Comparison of ENCODE assay signal across 8 cellular contexts in the genomic region with DNA sequence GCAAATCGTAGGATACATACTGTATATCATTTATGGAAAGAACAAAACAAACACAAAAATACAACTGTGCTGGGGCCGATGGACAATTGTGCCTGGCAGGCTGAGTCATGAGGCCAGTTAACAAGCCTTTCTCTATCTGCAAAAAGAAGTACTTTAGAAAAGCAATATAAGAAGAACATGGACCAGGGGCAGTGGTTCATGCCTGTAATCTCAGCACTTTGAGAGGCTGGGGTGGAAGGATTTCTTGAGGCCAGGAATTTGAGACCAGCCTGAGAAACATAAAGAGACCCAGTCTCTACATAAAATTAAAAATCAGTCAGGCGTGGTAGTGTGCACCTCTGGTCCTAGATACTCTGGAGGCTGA. TPM values are rescaled to one million over a fixed set of nuclear protein-coding genes. Genes with fewer than 3 reads are reported as not detected.
DNase-seq lines count a peak whose midpoint lies in the region; ATAC-seq lines count a peak whose summit lies in the region.

No MANE protein-coding gene starts in this region.

- no peaks in the 10 kb centered on the region for H3K9me3 Mint-ChIP-seq in activated T-cell treated with anti-CD3 and anti-CD28 coated beads, Interleukin-2, amount 50 U/mL, for 4 hours
- no peaks in the 10 kb centered on the region for H3K9me3 Mint-ChIP-seq in activated T-helper 17 cell treated with anti-CD3 and anti-CD28 coated beads, Interleukin-2, amount 50 U/mL, for 72 hours

- H3K4me1 Mint-ChIP-seq in activated T-cell treated with anti-CD3 and anti-CD28 coated beads, Interleukin-2, amount 50 U/mL, for 4 hours (ENCODE audit: low read depth), result peaks cover 66% of the 10 kb centered on the region
- H3K4me1 Mint-ChIP-seq in activated T-helper 17 cell treated with anti-CD3 and anti-CD28 coated beads, Interleukin-2, amount 50 U/mL, for 72 hours, result peaks cover 29% of the 10 kb centered on the region

- intact Hi-C loops in left colon (cut with DNase I, micrococcal nuclease), result no loop called here

- ATAC-seq in activated T-cell treated with anti-CD3 and anti-CD28 coated beads, Interleukin-2, amount 50 U/mL, for 4 hours, result no peak
- ATAC-seq in activated T-helper 17 cell treated with anti-CD3 and anti-CD28 coated beads, Interleukin-2, amount 50 U/mL, for 72 hours (replicated peaks), result no peak
- ATAC-seq in left colon, result peak; percentile 49
- ATAC-seq in GM19351 (IDR thresholded peaks at IDR 0.05; ENCODE audit: unreplicated experiment), result no peak

- H3K27ac Mint-ChIP-seq in activated T-helper 17 cell treated with anti-CD3 and anti-CD28 coated beads, Interleukin-2, amount 50 U/mL, for 72 hours, result peak overlapping the region; percentile 84

- no peaks in the 10 kb centered on the region for H3K27me3 Mint-ChIP-seq in activated T-cell treated with anti-CD3 and anti-CD28 coated beads, Interleukin-2, amount 50 U/mL, for 4 hours (ENCODE audit: low read depth)
- no peaks in the 10 kb centered on the region for H3K27me3 Mint-ChIP-seq in activated T-helper 17 cell treated with anti-CD3 and anti-CD28 coated beads, Interleukin-2, amount 50 U/mL, for 72 hours

- H3K36me3 Mint-ChIP-seq in activated T-cell treated with anti-CD3 and anti-CD28 coated beads, Interleukin-2, amount 50 U/mL, for 4 hours (ENCODE audit: insufficient read depth), result no peaks in the 10 kb centered on the region
- H3K36me3 Mint-ChIP-seq in activated T-helper 17 cell treated with anti-CD3 and anti-CD28 coated beads, Interleukin-2, amount 50 U/mL, for 72 hours (ENCODE audit: low read depth), result peaks cover 8% of the 10 kb centered on the region

- peak overlapping the region; percentile 59 for H3K27ac ChIP-seq in temporal lobe (ENCODE audit: low read depth, low read length)

- no peak for DNase-seq in activated T-cell treated with anti-CD3 and anti-CD28 coated beads, Interleukin-2, amount 50 U/mL, for 4 hours
- no peak for DNase-seq in activated T-cell treated with anti-CD3 and anti-CD28 coated beads, Interleukin-2, amount 50 U/mL, for 48 hours
- DNase-seq in left colon (no peak), DMS153 treated with DMSO at 0.1 percent for 48 hours (lab: John Stamatoyannopoulos, UW; ENCODE audit: unreplicated experiment) (no peak), SIG-M5 treated with dmso at 0.1 percent for 504 hours (lab: John Stamatoyannopoulos, UW; ENCODE audit: unreplicated experiment) (no peak)

- peak overlapping the region; percentile 16 for H3K4me3 Mint-ChIP-seq in activated T-cell treated with anti-CD3 and anti-CD28 coated beads, Interleukin-2, amount 50 U/mL, for 4 hours
- peak overlapping the region; percentile 64 for H3K4me3 Mint-ChIP-seq in activated T-helper 17 cell treated with anti-CD3 and anti-CD28 coated beads, Interleukin-2, amount 50 U/mL, for 72 hours

RNA-seq across cellular contexts. Expression of a gene that starts 13.8 kb away (rescaled TPM):
- total RNA-seq in activated T-cell treated with anti-CD3 and anti-CD28 coated beads, Interleukin-2, amount 50 U/mL, for 4 hours, result 100 to 1,000 TPM in 1 of 3 donors, 10 to 100 TPM in 2; 52.3 to 100 (median 89.8) TPM
- total RNA-seq in activated T-helper 17 cell treated with anti-CD3 and anti-CD28 coated beads, Interleukin-2, amount 50 U/mL, for 72 hours, result 10 to 100 TPM; 21.1 to 42.1 TPM
- total RNA-seq in left colon (1 to 10 TPM; 1.3 to 4.4 TPM), temporal lobe (0.25 TPM)

RNA-seq across cellular contexts. Expression of a gene that starts 20.9 kb away (rescaled TPM):
- total RNA-seq in activated T-cell treated with anti-CD3 and anti-CD28 coated beads, Interleukin-2, amount 50 U/mL, for 4 hours, result 10 to 100 TPM; 24.4 to 36.6 (median 30.0) TPM
- 10 to 100 TPM; 24.1 to 28.2 TPM for total RNA-seq in activated T-helper 17 cell treated with anti-CD3 and anti-CD28 coated beads, Interleukin-2, amount 50 U/mL, for 72 hours
- total RNA-seq in left colon, result 10 to 100 TPM; 51.2 to 74.2 TPM
- 0.98 TPM for total RNA-seq in temporal lobe

RNA-seq across cellular contexts. Expression of a gene that starts 39.5 kb away (rescaled TPM):
- 10 to 100 TPM; 17.1 to 22.9 (median 21.6) TPM for total RNA-seq in activated T-cell treated with anti-CD3 and anti-CD28 coated beads, Interleukin-2, amount 50 U/mL, for 4 hours
- total RNA-seq in activated T-helper 17 cell treated with anti-CD3 and anti-CD28 coated beads, Interleukin-2, amount 50 U/mL, for 72 hours, result 10 to 100 TPM; 19.9 to 81.8 TPM
- total RNA-seq in left colon, result 1 to 10 TPM; 4.2 to 6.3 TPM
- 0.98 TPM for total RNA-seq in temporal lobe

RNA-seq across cellular contexts. Expression of a gene that starts 47.0 kb away (rescaled TPM):
- 1 to 10 TPM; 1.0 to 2.8 (median 1.3) TPM for total RNA-seq in activated T-cell treated with anti-CD3 and anti-CD28 coated beads, Interleukin-2, amount 50 U/mL, for 4 hours
- under 1 TPM; 0.56 to 0.61 TPM for total RNA-seq in activated T-helper 17 cell treated with anti-CD3 and anti-CD28 coated beads, Interleukin-2, amount 50 U/mL, for 72 hours
- total RNA-seq in left colon, result 100 to 1,000 TPM; 120 to 129 TPM
- 0.98 TPM for total RNA-seq in temporal lobe

RNA-seq across cellular contexts. Expression of a gene that starts 55.6 kb away (rescaled TPM):
- total RNA-seq in activated T-cell treated with anti-CD3 and anti-CD28 coated beads, Interleukin-2, amount 50 U/mL, for 4 hours, result under 1 TPM; 0.05 to 0.84 (median 0.15) TPM
- 1 to 10 TPM in 1 of 2 donors, not detected in 1; 1.6 TPM for total RNA-seq in activated T-helper 17 cell treated with anti-CD3 and anti-CD28 coated beads, Interleukin-2, amount 50 U/mL, for 72 hours
- total RNA-seq in left colon, result 100 to 1,000 TPM; 289 to 459 TPM
- not detected for total RNA-seq in temporal lobe

Comparison
In these comparisons a context has a peak if more than half of its experiments do, and no peak if none do; other contexts are left out.
1. RNA of a gene that starts 13.8 kb away (total RNA-seq): 52.3 to 100 TPM in activated T-cell treated with anti-CD3 and anti-CD28 coated beads, Interleukin-2, amount 50 U/mL, for 4 hours and 21.1 to 42.1 TPM in activated T-helper 17 cell treated with anti-CD3 and anti-CD28 coated beads, Interleukin-2, amount 50 U/mL, for 72 hours; 1.3 to 4.4 TPM in left colon and 0.25 TPM in temporal lobe (single experiment); every median in the first group is over 4 times any median in the second.
2. RNA of a gene that starts 20.9 kb away (total RNA-seq): 51.2 to 74.2 TPM in left colon, 24.4 to 36.6 TPM in activated T-cell treated with anti-CD3 and anti-CD28 coated beads, Interleukin-2, amount 50 U/mL, for 4 hours and 24.1 to 28.2 TPM in activated T-helper 17 cell treated with anti-CD3 and anti-CD28 coated beads, Interleukin-2, amount 50 U/mL, for 72 hours; 0.98 TPM in temporal lobe (single experiment); every median in the first group is over 10 times any median in the second.